In the genomic region with DNA sequence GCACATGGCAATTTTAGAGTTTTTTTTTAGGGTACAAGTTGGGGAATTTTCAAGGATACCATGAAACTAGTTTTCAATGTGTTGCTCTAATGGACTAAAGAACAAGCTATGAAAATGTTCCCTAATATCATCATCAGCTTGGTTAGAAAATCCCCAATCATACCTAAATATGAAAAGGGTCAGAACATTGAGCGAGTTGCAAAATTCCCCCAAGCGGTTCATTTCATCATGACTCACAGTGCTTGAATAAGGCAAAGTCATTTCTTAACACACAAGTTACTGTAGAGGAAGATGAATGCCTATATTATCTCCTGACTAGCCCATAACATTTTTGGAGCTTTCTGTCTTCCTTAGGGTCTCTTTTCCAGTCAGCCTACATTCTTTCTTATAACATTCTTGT, we compare ENCODE assay signal across 8 cellular contexts.
DNase-seq lines count a peak whose midpoint lies in the region; ATAC-seq and TF ChIP-seq lines count a peak whose summit lies in the region.

No MANE protein-coding gene starts in this region.

- H3K4me1 Mint-ChIP-seq in activated CD4-positive, alpha-beta T cell treated with anti-CD3 and anti-CD28 coated beads, Interleukin-2, amount 10 ng/mL, durations not matched to agents 24 days and 14 days, result peaks cover 51% of the 10 kb centered on the region

- ATAC-seq in HG02938 (IDR thresholded peaks at IDR 0.05; ENCODE audit: unreplicated experiment) (peak; percentile 87), RWPE2 (ENCODE audit: low read depth) (peak; percentile 96)

- no peak for TF ChIP-seq CTCF in RWPE2 (IDR thresholded peaks at IDR 0.05; ENCODE audit: poor library complexity, severe bottlenecking)
- TF ChIP-seq CTCF in fibroblast of the aortic adventitia (IDR thresholded peaks at IDR 0.05; ENCODE audit: insufficient read depth, low read length), result peak; percentile 4
- no peak for TF ChIP-seq CTCF in coronary artery (IDR thresholded peaks at IDR 0.05)

- H3K9me3 ChIP-seq in RWPE2 (ENCODE audit: severe bottlenecking), result no peaks in the 10 kb centered on the region

- no peaks in the 10 kb centered on the region for H3K27me3 ChIP-seq in RWPE2 (ENCODE audit: insufficient read depth, poor library complexity, severe bottlenecking)

- DNase-seq in activated CD4-positive, alpha-beta T cell treated with anti-CD3 and anti-CD28 coated beads, Interleukin-2, amount 10 ng/mL, durations not matched to agents 24 days and 14 days, result peak; percentile 76
- DNase-seq in activated CD4-positive, alpha-beta T cell treated with anti-CD3 and anti-CD28 coated beads for 1 hour, result no peak
- DNase-seq in RWPE2 (ENCODE audit: low spot score), result no peak
- peak; percentile 65 for DNase-seq in fibroblast of the aortic adventitia (ENCODE audit: low read depth)
- no peak for DNase-seq in coronary artery (ENCODE audit: low spot score)
- DNase-seq in KBM-7, result no peak
- DNase-seq in GM19240 (ENCODE audit: insufficient read length, low spot score), result no peak

- peak overlapping the region; percentile 74 for H3K4me3 Mint-ChIP-seq in activated CD4-positive, alpha-beta T cell treated with anti-CD3 and anti-CD28 coated beads, Interleukin-2, amount 10 ng/mL, durations not matched to agents 24 days and 14 days

- H3K4me3 ChIP-seq in RWPE2 (ENCODE audit: severe bottlenecking), result no peak overlapping the region
- H3K4me3 ChIP-seq in fibroblast of the aortic adventitia (ENCODE audit: low read depth, low read length), result no peak overlapping the region
- H3K4me3 ChIP-seq in coronary artery, result no peak overlapping the region

- intact Hi-C loops in activated CD4-positive, alpha-beta T cell treated with anti-CD3 and anti-CD28 coated beads, Interleukin-2, amount 10 ng/mL, durations not matched to agents 24 days and 14 days (cut with micrococcal nuclease), result loop anchor here (1.0 kb wide), 5 partner anchors 14 to 60 kb away; no protein-coding TSS in a partner anchor

- H3K9me3 Mint-ChIP-seq in activated CD4-positive, alpha-beta T cell treated with anti-CD3 and anti-CD28 coated beads, Interleukin-2, amount 10 ng/mL, durations not matched to agents 24 days and 14 days, result peaks cover 10% of the 10 kb centered on the region

- H3K36me3 ChIP-seq in RWPE2 (ENCODE audit: low read depth), result no peaks in the 10 kb centered on the region

- peaks cover 35% of the 10 kb centered on the region for H3K36me3 Mint-ChIP-seq in activated CD4-positive, alpha-beta T cell treated with anti-CD3 and anti-CD28 coated beads, Interleukin-2, amount 10 ng/mL, durations not matched to agents 24 days and 14 days (ENCODE audit: low read depth)

- peak overlapping the region; percentile 95 for H3K27ac Mint-ChIP-seq in activated CD4-positive, alpha-beta T cell treated with anti-CD3 and anti-CD28 coated beads, Interleukin-2, amount 10 ng/mL, durations not matched to agents 24 days and 14 days

- in situ Hi-C loops in KBM-7 (cut with MboI; ENCODE audit: low pct_unique_long_range_greater_than_20kb, low sequenced_read_pairs), result no loop called here

- peaks cover 20% of the 10 kb centered on the region for H3K4me1 ChIP-seq in RWPE2 (ENCODE audit: insufficient read depth, poor library complexity, severe bottlenecking)

- H3K27me3 Mint-ChIP-seq in activated CD4-positive, alpha-beta T cell treated with anti-CD3 and anti-CD28 coated beads, Interleukin-2, amount 10 ng/mL, durations not matched to agents 24 days and 14 days, result no peaks in the 10 kb centered on the region

- peak overlapping the region; percentile 23 for H3K27ac ChIP-seq in RWPE2 (ENCODE audit: poor library complexity, severe bottlenecking)
- no peak overlapping the region for H3K27ac ChIP-seq in coronary artery

Comparison
In these comparisons a context has a peak if more than half of its experiments do, and no peak if none do; other contexts are left out.
1. DNase-seq: peak in activated CD4-positive, alpha-beta T cell treated with anti-CD3 and anti-CD28 coated beads, Interleukin-2, amount 10 ng/mL, durations not matched to agents 24 days and 14 days (single experiment) and fibroblast of the aortic adventitia (single experiment); none in activated CD4-positive, alpha-beta T cell treated with anti-CD3 and anti-CD28 coated beads for 1 hour (single experiment), RWPE2 (single experiment), coronary artery (single experiment), KBM-7 (single experiment) and GM19240 (single experiment).